ENCODE assay signal across 21 cellular contexts in the genomic region with DNA sequence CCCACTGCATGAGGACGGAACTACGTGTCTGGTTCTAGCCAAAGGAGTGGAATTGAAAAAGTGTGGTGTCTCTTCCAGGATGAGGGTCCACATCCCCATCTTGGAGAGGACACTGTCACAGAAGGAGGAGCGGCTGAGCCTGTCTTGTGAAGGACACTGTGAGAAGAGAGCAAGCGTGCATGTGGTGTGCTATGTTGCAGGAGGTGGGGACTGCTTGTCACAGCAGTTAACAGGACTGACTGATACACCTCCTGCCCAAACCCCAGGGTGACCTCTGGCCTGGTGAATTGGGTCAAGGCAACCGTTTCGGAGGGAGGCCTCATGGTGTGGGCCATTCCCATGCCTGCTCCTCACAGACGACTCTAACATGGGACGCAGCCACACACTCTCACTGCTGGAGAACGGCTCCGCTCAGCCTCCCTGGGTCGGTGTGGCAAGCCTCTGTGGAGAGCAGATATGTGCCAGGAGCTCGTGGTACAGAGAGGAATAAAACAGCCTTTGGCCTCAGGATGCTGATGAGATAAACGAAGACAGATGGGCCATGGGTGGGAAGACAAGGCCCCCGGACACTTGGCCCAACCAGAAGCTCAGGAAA. TPM values are rescaled to one million over a fixed set of nuclear protein-coding genes. Genes with fewer than 3 reads are reported as not detected.
DNase-seq lines count a peak whose midpoint lies in the region; ATAC-seq, FAIRE-seq and TF ChIP-seq lines count a peak whose summit lies in the region.
"Had no signal": no experiment of that assay in that cellular context is flagged by ENCODE, and none has a peak within 500 bp of the region (broad histone marks: within the 10 kb centered on the region; RNA-seq: fewer than 3 reads in every experiment).

No MANE protein-coding gene starts in this region.

- H4K20me1 ChIP-seq in H9 (ENCODE audit: control insufficient read depth, insufficient read depth, insufficient read length) (no peaks in the 10 kb centered on the region), HepG2 (ENCODE audit: insufficient read depth, low read length) (no peaks in the 10 kb centered on the region), SK-N-SH (ENCODE audit: insufficient read depth) (no peaks in the 10 kb centered on the region)

- peaks cover 21 to 55% of the 10 kb centered on the region in 2 experiments for H3K4me1 Mint-ChIP-seq in H9
- peaks cover 46% of the 10 kb centered on the region for H3K4me1 Mint-ChIP-seq in WTC11

- no peak overlapping the region for H4K91ac ChIP-seq in H9 (ENCODE audit: insufficient read length, low read depth, low read length)

- no peak overlapping the region for H3K18ac ChIP-seq in H9 (ENCODE audit: insufficient read length, low read depth, low read length)

- DNase-seq in H9 (peak; percentile 21), WTC11 (ENCODE audit: low spot score) (no peak), HepG2 (ENCODE audit: low spot score) (no peak), spleen (peak; percentile 42), SK-N-SH (no peak), GM13977 (ENCODE audit: low spot score) (no peak), EL (no peak)
- DNase-seq: BE2C; DND-41; KG1; NCI-H1105; NCI-H2029 treated with DMSO at 0.1 percent for 48 hours; NCI-H226; NCI-H774; NK-92 treated with Interleukin-12 subunit alpha and Interleukin-12 subunit beta, amount 100 ng/mL, for 24 hours; SJCRH30 had no signal

- no peak overlapping the region for H3K4ac ChIP-seq in H9 (ENCODE audit: low read depth, low read length)

- H2AK5ac ChIP-seq in H9 (ENCODE audit: insufficient read length, low read length) = no peak overlapping the region

- H3K9me3 Mint-ChIP-seq in H9 (peaks cover 4 to 7% of the 10 kb centered on the region in 2 experiments), WTC11 (peaks cover 10% of the 10 kb centered on the region)

- H3K4me3 Mint-ChIP-seq in H9 (peak overlapping the region in 1 of 2 experiments; percentile 45; a peak in 1 of 5 replicates), WTC11 (no peak overlapping the region)

- no CpG with 5 or more reads among the region's 14 CpGs for WGBS in H9 (ENCODE audit: extremely low coverage, insufficient read length, low lambda C conversion rate)
- 13% methylated on average over 13 of the region's 14 CpGs for WGBS in HepG2 (ENCODE audit: low lambda C conversion rate)
- 80 to 85% (median 82%) methylated on average over 10 to 14 of the region's 14 CpGs for WGBS in spleen, 5 donors
- 61% methylated on average over 14 of the region's 14 CpGs for WGBS in SK-N-SH (ENCODE audit: low lambda C conversion rate)

- no peak for TF ChIP-seq POLR2A in HepG2 (IDR thresholded peaks at IDR 0.05; ENCODE audit: insufficient read depth in 1 of 2, low read depth in 2 of 2, low read length in 2 of 2)
- TF ChIP-seq POLR2A in spleen (IDR thresholded peaks at IDR 0.05) = no peak

- H3K23ac ChIP-seq in H9 (ENCODE audit: insufficient read length, low read depth, low read length) = no peak overlapping the region

- H3K14ac ChIP-seq in H9 (ENCODE audit: insufficient read depth, low read length) = no peak overlapping the region; the same call in 1 of the 2 replicates

- H2BK5ac ChIP-seq in H9 (ENCODE audit: insufficient read length, low read length) = no peak overlapping the region

- no peak overlapping the region for H3T11ph ChIP-seq in H9 (ENCODE audit: low read length)

- CTCF ChIA-PET in WTC11 (lab: Charles Lee) (interaction anchor here (1.2 to 2.0 kb wide), 3 partner anchors 9 to 74 kb away, joined by 3 to 6 read pairs (median 4); no protein-coding TSS in a partner anchor), HepG2 (lab: Yijun Ruan, JAX; ENCODE audit: low intra/inter-chr PET ratio, low total read pairs) (no interaction called here), SK-N-SH (lab: Yijun Ruan, JAX) (interaction anchor here (0.9 to 2.8 kb wide), 6 partner anchors 8 to 55 kb away, joined by 3 to 20 read pairs (median 4); no protein-coding TSS in a partner anchor)

- H3K27ac Mint-ChIP-seq in H9 (peak overlapping the region in 1 of 3 experiments; percentile 89; a peak in 3 of 7 replicates), WTC11 (0 out of 2 replicates have a peak overlapping the region, but pooled peaks have one; percentile 34)

- no peak overlapping the region for H3K9ac ChIP-seq in H9 (ENCODE audit: extremely low read depth, insufficient read length, low read length)
- no peak overlapping the region for H3K9ac ChIP-seq in HepG2 (ENCODE audit: insufficient read depth, low read depth, low read length)
- no peak overlapping the region for H3K9ac ChIP-seq in SK-N-SH

- intact Hi-C loops in HepG2 (cut with micrococcal nuclease; ENCODE audit: unreplicated experiment) = no loop called here
- intact Hi-C loops in spleen (cut with DNase I; ENCODE audit: low total_unique reads) = no loop called here

- no peak for TF ChIP-seq CTCF in H9 (conservative IDR thresholded peaks at IDR 0.05)
- TF ChIP-seq CTCF in WTC11 (IDR thresholded peaks at IDR 0.05) = no peak
- no peak for TF ChIP-seq CTCF in HepG2 (CRISPR knock-in tag; IDR thresholded peaks at IDR 0.05)
- no peak for TF ChIP-seq CTCF in spleen (IDR thresholded peaks at IDR 0.05 in 8 of 11, conservative IDR thresholded peaks at IDR 0.05 in 3 of 11)
- TF ChIP-seq CTCF in SK-N-SH (IDR thresholded peaks at IDR 0.05) = no peak
- no peak for TF ChIP-seq CTCF in GM13977 (IDR thresholded peaks at IDR 0.05; ENCODE audit: extremely low read depth, insufficient read depth, missing control alignments)

- TF ChIP-seq EP300 in HepG2 (IDR thresholded peaks at IDR 0.05; ENCODE audit: low read depth in 2 of 2, low read length in 2 of 2) (no peak), HepG2 (CRISPR knock-in tag; IDR thresholded peaks at IDR 0.05; ENCODE audit: borderline replicate concordance) (no peak), SK-N-SH (IDR thresholded peaks at IDR 0.05; ENCODE audit: borderline replicate concordance in 1 of 2, low read depth in 1 of 2, low read length in 1 of 2) (no peak)

- H3K27me3 Mint-ChIP-seq in H9 (ENCODE audit: low read depth) = peaks cover 36% of the 10 kb centered on the region
- peaks cover 3% of the 10 kb centered on the region for H3K27me3 Mint-ChIP-seq in WTC11 (ENCODE audit: low read depth)

- peaks cover 0 to 5% (median 3%) of the 10 kb centered on the region in 3 experiments; a peak in 4 of 7 replicates for H3K36me3 Mint-ChIP-seq in H9 (ENCODE audit: insufficient read depth in 1 of 3, low read depth in 3 of 3)
- peaks cover 6% of the 10 kb centered on the region; the same call in 1 of the 2 replicates for H3K36me3 Mint-ChIP-seq in WTC11

- no peaks in the 10 kb centered on the region for H3K23me2 ChIP-seq in H9 (ENCODE audit: insufficient read length, low read depth, low read length, poor library complexity, severe bottlenecking)

- FAIRE-seq in HepG2 (lab: Jason Lieb, UNC) = no peak
- FAIRE-seq: D721Med, GM12891, H54 had no signal

- no peak for ATAC-seq in WTC11
- no peak for ATAC-seq in HepG2

- BruUV-seq in HepG2 (replicated peaks; lab: Mats Ljungman, UMichigan) = no TSS peak

- no peaks in the 10 kb centered on the region for H3K79me1 ChIP-seq in H9 (ENCODE audit: insufficient read depth, low read depth, low read length, poor library complexity, severe bottlenecking)

- POLR2A ChIA-PET in WTC11 (lab: Charles Lee) (no interaction called here), HepG2 (lab: Yijun Ruan, JAX) (no interaction called here), SK-N-SH (lab: Yijun Ruan, JAX) (no interaction called here)

- no peak overlapping the region for H4K5ac ChIP-seq in H9 (ENCODE audit: insufficient read length, low read depth, low read length)

- no peak overlapping the region for H2BK15ac ChIP-seq in H9 (ENCODE audit: low read depth, low read length)

- H3K4me3 ChIP-seq in HepG2 (replicated peaks in 1 of 3; ENCODE audit: insufficient read depth in 1 of 3, low read depth in 2 of 3, low read length in 3 of 3) (no peak overlapping the region), spleen (no peak overlapping the region), SK-N-SH (ENCODE audit: low read depth in 2 of 2, low read length in 1 of 2) (no peak overlapping the region)
- H3K4me3 ChIP-seq: SJCRH30 had no signal

- peaks cover 2% of the 10 kb centered on the region; the same call in 1 of the 2 replicates for H3K4me1 ChIP-seq in H9 (ENCODE audit: insufficient read depth, low read length)
- H3K4me1 ChIP-seq in HepG2 (ENCODE audit: insufficient read depth, low read length) = no peaks in the 10 kb centered on the region
- H3K4me1 ChIP-seq in spleen = no peaks in the 10 kb centered on the region
- peaks cover 0 to 12% of the 10 kb centered on the region in 2 experiments; a peak in 1 of 4 replicates for H3K4me1 ChIP-seq in SK-N-SH (ENCODE audit: control insufficient read depth in 1 of 2, insufficient read depth in 2 of 2, low read depth in 1 of 2, low read length in 1 of 2)
- H3K4me1 ChIP-seq: SJCRH30 had no signal

- no peak overlapping the region for H4K8ac ChIP-seq in H9 (replicated peaks; ENCODE audit: insufficient read length, low read depth, low read length)

- no peak overlapping the region for H2AFZ ChIP-seq in H9 (ENCODE audit: low read length)
- H2AFZ ChIP-seq in HepG2 (ENCODE audit: low read length) = no peak overlapping the region
- no peak overlapping the region for H2AFZ ChIP-seq in SK-N-SH (ENCODE audit: low read depth)

- H3K4me2 ChIP-seq in H9 (ENCODE audit: insufficient read depth, insufficient read length, low read length) = no peak overlapping the region
- no peak overlapping the region for H3K4me2 ChIP-seq in HepG2 (ENCODE audit: low read depth, low read length)
- no peak overlapping the region for H3K4me2 ChIP-seq in SK-N-SH

- in situ Hi-C loops in HepG2 (cut with HindIII; ENCODE audit: extremely low pct_ligation_motif_present, low pct_unique_long_range_greater_than_20kb) = no loop called here
- in situ Hi-C loops in GM13977 (cut with MboI; ENCODE audit: low pct_unique_long_range_greater_than_20kb, low sequenced_read_pairs, unreplicated experiment) = no loop called here

- H3K36me3 ChIP-seq in HepG2 (replicated peaks in 1 of 2; ENCODE audit: control insufficient read depth in 1 of 2, insufficient read depth in 2 of 2, low read length in 2 of 2) (no peaks in the 10 kb centered on the region), spleen (no peaks in the 10 kb centered on the region), SK-N-SH (replicated peaks in 1 of 2; ENCODE audit: control insufficient read depth in 1 of 2, insufficient read depth in 2 of 2, low read length in 1 of 2) (no peaks in the 10 kb centered on the region)
- H3K36me3 ChIP-seq: BE2C, SJCRH30 had no signal

- H2BK20ac ChIP-seq in H9 (ENCODE audit: low read depth, low read length, poor library complexity, severe bottlenecking) = no peak overlapping the region

- no peak overlapping the region for H2BK120ac ChIP-seq in H9 (ENCODE audit: low read depth, low read length, poor library complexity, severe bottlenecking)

- H3K27me3 ChIP-seq in H9 (ENCODE audit: insufficient read depth, low read length) = peaks cover 2% of the 10 kb centered on the region; the same call in 1 of the 2 replicates
- peaks cover 11 to 66% of the 10 kb centered on the region in 2 experiments; a peak in 3 of 5 replicates for H3K27me3 ChIP-seq in HepG2 (ENCODE audit: control insufficient read depth in 1 of 2, insufficient read depth in 2 of 2, low read length in 2 of 2)
- peaks cover 0 to 95% (median 18%) of the 10 kb centered on the region in 7 donors for H3K27me3 ChIP-seq in spleen (replicated peaks in 1 of 7)
- H3K27me3 ChIP-seq in SK-N-SH (ENCODE audit: insufficient read depth) = no peaks in the 10 kb centered on the region
- H3K27me3 ChIP-seq: BE2C had no signal

- no peak overlapping the region for H3K56ac ChIP-seq in H9 (ENCODE audit: insufficient read length, low read depth, low read length)

- TF ChIP-seq RAD21 in HepG2 (CRISPR knock-in tag; IDR thresholded peaks at IDR 0.05) = no peak
- TF ChIP-seq RAD21 in SK-N-SH (IDR thresholded peaks at IDR 0.05; ENCODE audit: low read length) = no peak

- no peaks in the 10 kb centered on the region for H3F3A ChIP-seq in SK-N-SH (replicated peaks; ENCODE audit: insufficient read depth)

- H3K9me2 ChIP-seq in SK-N-SH = no peaks in the 10 kb centered on the region

- no peaks in the 10 kb centered on the region for H3K9me3 ChIP-seq in H9 (ENCODE audit: control insufficient read depth, low read depth, low read length)
- H3K9me3 ChIP-seq in HepG2 (ENCODE audit: low read length) = no peaks in the 10 kb centered on the region
- H3K9me3 ChIP-seq in spleen = peaks cover 0 to 6% (median under 1%) of the 10 kb centered on the region in 8 donors
- no peaks in the 10 kb centered on the region for H3K9me3 ChIP-seq in SK-N-SH
- H3K9me3 ChIP-seq: BE2C had no signal

- no peak overlapping the region for H3K27ac ChIP-seq in H9 (ENCODE audit: insufficient read length, low read depth, low read length)
- H3K27ac ChIP-seq in HepG2 (ENCODE audit: extremely low read length, insufficient read depth, low read length) = no peak overlapping the region
- H3K27ac ChIP-seq in spleen = no peak overlapping the region
- no peak overlapping the region for H3K27ac ChIP-seq in SK-N-SH (ENCODE audit: low read depth in 2 of 2, low read length in 1 of 2)
- H3K27ac ChIP-seq: SJCRH30 had no signal

- H2BK12ac ChIP-seq in H9 (ENCODE audit: insufficient read length, low read depth, low read length) = no peak overlapping the region

- H3K79me2 ChIP-seq in H9 (ENCODE audit: insufficient read depth, low read length) = no peaks in the 10 kb centered on the region
- no peaks in the 10 kb centered on the region for H3K79me2 ChIP-seq in HepG2 (ENCODE audit: insufficient read depth, low read length)
- no peaks in the 10 kb centered on the region for H3K79me2 ChIP-seq in SK-N-SH (ENCODE audit: insufficient read depth)

RNA-seq across cellular contexts. Expression of a gene that starts 56.4 kb away (rescaled TPM):
- total RNA-seq in H9 (2021) (10.2 and 12.4 TPM in 2 replicates), WTC11 (2021) (19.9 to 25.8 TPM (median 24.4 TPM) in 3 replicates), HepG2 (2016; rRNA removed; fragmentation: Illumina TruSeq; extraction: Trizol) (not detected in 2 replicates), spleen (under 1 TPM in 3 of 7 donors, not detected in 4; 0.19 to 0.34 (median 0.29) TPM)
- total RNA-seq in HepG2 (2016; cell fraction: cytosol; rRNA removed; fragmentation: Illumina TruSeq; extraction: Trizol; ENCODE audit: low read depth) = not detected in 2 replicates
- total RNA-seq in HepG2 (2016; cell fraction: insoluble cytoplasmic fraction; rRNA removed; fragmentation: Illumina TruSeq; extraction: Trizol) = not detected in 2 replicates
- not detected in 2 replicates for total RNA-seq in HepG2 (2016; cell fraction: membrane; rRNA removed; fragmentation: Illumina TruSeq; extraction: Trizol)
- total RNA-seq in HepG2 (2016; cell fraction: nucleus; rRNA removed; fragmentation: Illumina TruSeq; extraction: Trizol) = not detected in 2 replicates
- polyA plus RNA-seq in HepG2 (2011; rRNA removed) (not detected in 2 replicates), spleen (under 1 TPM in 2 of 3 donors, not detected in 1; 0.02 to 0.03 TPM), SK-N-SH (2012; rRNA removed) (not detected in 2 replicates)
- polyA plus RNA-seq in HepG2 (2011; cell fraction: cytosol; rRNA removed) = 0.03 TPM in 1 of 2 replicates, not detected in the other
- polyA plus RNA-seq in HepG2 (2011; cell fraction: nucleus; rRNA removed) = not detected in 2 replicates
- polyA plus RNA-seq in HepG2 (2012) = 0.25 TPM in 1 of 2 replicates, not detected in the other
- polyA plus RNA-seq in HepG2 (2016; cell fraction: cytosol; fragmentation: Illumina TruSeq; extraction: Trizol; ENCODE audit: low read depth) = not detected in 2 replicates
- not detected in 2 replicates for polyA plus RNA-seq in HepG2 (2016; cell fraction: insoluble cytoplasmic fraction; fragmentation: Illumina TruSeq; extraction: Trizol; ENCODE audit: low read depth)
- not detected in 2 replicates for polyA plus RNA-seq in HepG2 (2016; cell fraction: membrane; fragmentation: Illumina TruSeq; extraction: Trizol; ENCODE audit: low read depth)
- not detected in 2 replicates for polyA plus RNA-seq in HepG2 (2016; cell fraction: nucleus; fragmentation: Illumina TruSeq; extraction: Trizol; ENCODE audit: insufficient read depth, low read depth)
- polyA minus RNA-seq in HepG2 (2011; rRNA and poly(A)+ RNA removed; ENCODE audit: low replicate concordance) = 0.05 TPM in 1 of 2 replicates, not detected in the other
- polyA minus RNA-seq in HepG2 (2011; cell fraction: cytosol; rRNA and poly(A)+ RNA removed) = not detected in 2 replicates
- not detected in 2 replicates for polyA minus RNA-seq in HepG2 (2011; cell fraction: nucleus; rRNA and poly(A)+ RNA removed)
- 0.04 TPM in 1 of 2 replicates, not detected in the other for polyA plus RNA-seq in SK-N-SH (2012; cell fraction: cytosol; rRNA removed)
- polyA plus RNA-seq in SK-N-SH (2012; cell fraction: nucleus; rRNA removed) = 0.04 and 0.12 TPM in 2 replicates
- total RNA-seq: A673, G401 had no signal

Comparison
In these comparisons a context has a peak if more than half of its experiments do, and no peak if none do; other contexts are left out.
1. DNase-seq: peak in H9 (single experiment) and spleen (single experiment); none in WTC11 (single experiment), HepG2 (single experiment), SK-N-SH (single experiment), GM13977 (single experiment) and EL (single experiment).